Comparison of ENCODE assay signal across 8 cellular contexts in the genomic region with DNA sequence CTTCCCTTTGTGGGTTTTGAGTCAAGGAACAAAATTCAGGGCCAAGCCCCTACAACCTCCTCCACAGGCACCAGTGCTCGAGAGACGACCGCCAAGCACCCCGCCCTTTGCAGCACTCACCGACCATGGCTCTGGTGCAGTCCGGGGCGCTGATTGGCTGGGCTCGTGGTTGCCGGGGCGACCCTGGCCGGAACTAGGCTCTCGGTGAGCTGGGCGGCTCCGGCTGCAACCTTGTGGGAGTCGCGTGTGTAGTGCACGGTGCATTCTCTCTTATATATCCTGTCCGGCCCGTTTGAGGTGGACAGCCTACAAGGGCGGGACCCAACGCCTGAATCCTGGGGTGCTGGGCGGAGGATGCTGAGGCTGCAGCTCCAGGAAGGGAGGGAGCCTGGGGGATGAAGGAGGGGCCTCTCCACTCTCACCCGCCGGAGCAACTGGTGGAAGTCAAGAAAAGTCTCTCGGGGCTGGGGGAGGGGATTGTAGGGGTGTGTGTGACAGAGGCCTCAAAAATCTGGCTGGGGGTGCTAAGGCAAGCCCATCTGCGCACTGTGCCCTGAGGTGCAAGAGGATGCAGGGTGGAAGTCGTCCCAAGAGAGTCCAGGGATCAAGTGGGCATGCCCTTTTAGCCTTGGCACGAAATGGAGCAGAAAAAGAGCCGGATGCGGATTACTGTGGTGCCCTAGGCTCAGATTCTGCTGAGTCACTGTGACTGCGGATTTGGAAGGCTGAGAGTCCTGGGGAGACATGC. TPM values are rescaled to one million over a fixed set of nuclear protein-coding genes. Genes with fewer than 3 reads are reported as not detected.
DNase-seq lines count a peak whose midpoint lies in the region; ATAC-seq and TF ChIP-seq lines count a peak whose summit lies in the region.

A gene (minus strand): TSS at position 248 of the 748 bp plus-strand sequence. CDS start 121 bp downstream, at position 127.

- ATAC-seq in activated naive CD8-positive, alpha-beta T cell treated with anti-CD3 and anti-CD28 coated beads, Interleukin-2, amount 50 U/mL, for 24 hours, result peak; percentile 100

- peak; percentile 99 for DNase-seq in GM04504 (ENCODE audit: low read depth)
- DNase-seq in HEK293T (ENCODE audit: extremely low spot score), result peak; percentile 93
- peak; percentile 99 for DNase-seq in NB4 (ENCODE audit: low read depth)
- peak; percentile 95 for DNase-seq in SW480 (ENCODE audit: low spot score)
- peak; percentile 92 for DNase-seq in activated naive CD8-positive, alpha-beta T cell treated with anti-CD3 and anti-CD28 coated beads, Interleukin-2, amount 50 U/mL, for 24 hours
- DNase-seq in cardiac muscle cell (ENCODE audit: low read depth in 1 of 2, low spot score in 1 of 2), result peak; percentile 93 to 99
- DNase-seq in trophoblast cell, result peak; percentile 58 to 80
- peak; percentile 96 for DNase-seq in transverse colon

- H2AFZ ChIP-seq in trophoblast cell (ENCODE audit: insufficient read depth, low read length, poor library complexity), result peak within 1 kb of the TSS; percentile 61

- peak within 1 kb of the TSS; percentile 84 for H3K27ac Mint-ChIP-seq in activated naive CD8-positive, alpha-beta T cell treated with anti-CD3 and anti-CD28 coated beads, Interleukin-2, amount 50 U/mL, for 24 hours

- H3K4me3 ChIP-seq in NB4 (ENCODE audit: low read depth, low read length) (peak within 1 kb of the TSS; percentile 94), cardiac muscle cell (peak within 1 kb of the TSS; percentile 28), trophoblast cell (ENCODE audit: low read depth, low read length) (peak within 1 kb of the TSS; percentile 53), transverse colon (peak within 1 kb of the TSS; percentile 29 to 58 (median 38))

- H3K4me1 ChIP-seq in cardiac muscle cell (ENCODE audit: low read depth) (peaks cover 8% of the 10 kb centered on the region), trophoblast cell (ENCODE audit: control insufficient read depth in 1 of 2, insufficient read depth in 2 of 2, low read length in 2 of 2) (peaks cover 7 to 13% of the 10 kb centered on the region in 2 experiments), transverse colon (peaks cover 0 to 44% (median 40%) of the 10 kb centered on the region in 4 donors)

- peak within 1 kb of the TSS; percentile 56 for H3K4me2 ChIP-seq in trophoblast cell (ENCODE audit: low read length)

- H4K91ac ChIP-seq in trophoblast cell (ENCODE audit: low read depth, low read length), result peak within 1 kb of the TSS; percentile 67

- H3K23ac ChIP-seq in trophoblast cell (ENCODE audit: low read length), result no peak within 1 kb of the TSS

- H3K9ac ChIP-seq in trophoblast cell (ENCODE audit: low read length), result peak within 1 kb of the TSS; percentile 10

- H3K14ac ChIP-seq in trophoblast cell (ENCODE audit: low read length), result peak within 1 kb of the TSS; percentile 56

- H4K8ac ChIP-seq in trophoblast cell (ENCODE audit: low read depth, low read length), result peak within 1 kb of the TSS; percentile 77

- peak within 1 kb of the TSS; percentile 81 for H3K4me3 Mint-ChIP-seq in activated naive CD8-positive, alpha-beta T cell treated with anti-CD3 and anti-CD28 coated beads, Interleukin-2, amount 50 U/mL, for 24 hours

- no peaks in the 10 kb centered on the region for H3K79me2 ChIP-seq in trophoblast cell (ENCODE audit: control insufficient read depth, insufficient read depth, low read length, poor library complexity)

- no peak for TF ChIP-seq EP300 in transverse colon (IDR thresholded peaks at IDR 0.05; ENCODE audit: low read depth)

- H3K36me3 Mint-ChIP-seq in activated naive CD8-positive, alpha-beta T cell treated with anti-CD3 and anti-CD28 coated beads, Interleukin-2, amount 50 U/mL, for 24 hours (ENCODE audit: low read depth), result no peaks in the 10 kb centered on the region

- H3K9me3 Mint-ChIP-seq in activated naive CD8-positive, alpha-beta T cell treated with anti-CD3 and anti-CD28 coated beads, Interleukin-2, amount 50 U/mL, for 24 hours, result no peaks in the 10 kb centered on the region

- H2BK120ac ChIP-seq in trophoblast cell (ENCODE audit: insufficient read depth, low read length, poor library complexity), result peak within 1 kb of the TSS; percentile 76

- peak within 1 kb of the TSS; percentile 64 for H2AK5ac ChIP-seq in trophoblast cell (ENCODE audit: low read length)

- peak within 1 kb of the TSS; percentile 57 for H3K18ac ChIP-seq in trophoblast cell (ENCODE audit: low read length)

- peak within 1 kb of the TSS; percentile 35 for H2BK12ac ChIP-seq in trophoblast cell (ENCODE audit: low read length)

- peaks cover 27% of the 10 kb centered on the region for H3K4me1 Mint-ChIP-seq in activated naive CD8-positive, alpha-beta T cell treated with anti-CD3 and anti-CD28 coated beads, Interleukin-2, amount 50 U/mL, for 24 hours

- H4K12ac ChIP-seq in trophoblast cell (ENCODE audit: low read depth, low read length), result peak within 1 kb of the TSS; percentile 83

- no peaks in the 10 kb centered on the region for H3K36me3 ChIP-seq in cardiac muscle cell
- no peaks in the 10 kb centered on the region for H3K36me3 ChIP-seq in trophoblast cell (ENCODE audit: control insufficient read depth in 1 of 2, insufficient read depth in 2 of 2, low read length in 2 of 2)
- H3K36me3 ChIP-seq in transverse colon, result no peaks in the 10 kb centered on the region

- TF ChIP-seq CTCF in NB4 (IDR thresholded peaks at IDR 0.05; ENCODE audit: low read depth, low read length) (no peak), cardiac muscle cell (IDR thresholded peaks at IDR 0.05; ENCODE audit: low read depth, low read length) (no peak), transverse colon (IDR thresholded peaks at IDR 0.05) (no peak)

- CTCF ChIA-PET in HEK293T (lab: Yijun Ruan, JAX), result interaction anchor here (1.6 kb wide), 1 partner anchor 17 kb away, joined by 5 read pairs; no protein-coding TSS in a partner anchor

- H3K27me3 Mint-ChIP-seq in activated naive CD8-positive, alpha-beta T cell treated with anti-CD3 and anti-CD28 coated beads, Interleukin-2, amount 50 U/mL, for 24 hours, result no peaks in the 10 kb centered on the region

- peak within 1 kb of the TSS; percentile 72 for H3K4ac ChIP-seq in trophoblast cell (ENCODE audit: low read depth, low read length)

- H3K27ac ChIP-seq in cardiac muscle cell (peak within 1 kb of the TSS; percentile 71), trophoblast cell (ENCODE audit: low read depth, low read length) (peak within 1 kb of the TSS; percentile 88), transverse colon (peak within 1 kb of the TSS; percentile 90 to 92 (median 90))

- intact Hi-C loops in transverse colon (cut with DNase I; ENCODE audit: low total_unique reads), result no loop called here

- peak within 1 kb of the TSS; percentile 70 for H2BK5ac ChIP-seq in trophoblast cell (ENCODE audit: low read depth, low read length, poor library complexity)

- WGBS in trophoblast cell (ENCODE audit: extremely low coverage, insufficient coverage, insufficient read length), result no CpG with 5 or more reads among the region's 31 CpGs
- 0% methylated on average over 1 to 23 of the region's 31 CpGs for WGBS in transverse colon (ENCODE audit: low coverage in 1 of 2), 2 donors

- in situ Hi-C loops in transverse colon (cut with MboI; ENCODE audit: low pct_ligation_motif_present in 1 of 4, low pct_unique_long_range_greater_than_20kb in 1 of 4, low sequenced_read_pairs in 3 of 4), result no loop called here

- TF ChIP-seq POLR2A in NB4 (IDR thresholded peaks at IDR 0.05; ENCODE audit: extremely low read depth, insufficient read length) (peak; percentile 63), transverse colon (IDR thresholded peaks at IDR 0.05) (peak; percentile 90)

- POLR2A ChIA-PET in HEK293T (lab: Yijun Ruan, JAX), result interaction anchor here (1.0 to 3.2 kb wide), 5 partner anchors 10 to 28 kb away, joined by 3 to 25 read pairs (median 4); a partner anchor contains a TSS

- H3K9me3 ChIP-seq in cardiac muscle cell (ENCODE audit: low read depth) (no peaks in the 10 kb centered on the region), trophoblast cell (ENCODE audit: insufficient read depth, low read depth, low read length) (no peaks in the 10 kb centered on the region), transverse colon (no peaks in the 10 kb centered on the region)

- peaks cover 18% of the 10 kb centered on the region for H3K79me1 ChIP-seq in trophoblast cell (ENCODE audit: low read length)

- H3K27me3 ChIP-seq in cardiac muscle cell (no peaks in the 10 kb centered on the region), trophoblast cell (ENCODE audit: insufficient read depth, low read length) (no peaks in the 10 kb centered on the region), transverse colon (no peaks in the 10 kb centered on the region)

TF ChIP-seq in HEK293T, 16 proteins besides CTCF, POLR2A, EP300 and RAD21:
- TF ChIP-seq TARDBP (IDR thresholded peaks at IDR 0.05), result no peak
- TF ChIP-seq L3MBTL2 (conservative IDR thresholded peaks at IDR 0.05), result peak; percentile 65

RNA-seq across cellular contexts. Expression of the gene that starts here (rescaled TPM):
- total RNA-seq in cardiac muscle cell (2.1 and 6.2 TPM in 2 replicates), transverse colon (100 to 1,000 TPM in 3 of 4 donors, 1 to 10 TPM in 1; 9.0 to 296 (median 165) TPM)
- polyA plus RNA-seq in cardiac muscle cell, result 7.1 and 10.8 TPM in 2 replicates
- 76.9 and 86.1 TPM in 2 replicates for polyA plus RNA-seq in trophoblast cell (2013)

Comparison
In these comparisons a context has a peak if more than half of its experiments do, and no peak if none do; other contexts are left out.
1. Peak in every context shown above with its lines: DNase-seq, ATAC-seq, H3K4me3 ChIP-seq and H3K27ac ChIP-seq.
2. H3K4me3 ChIP-seq: peak in every context shown above with its lines; median percentile 94 in NB4; 53 in trophoblast cell; 38 in transverse colon; 28 in cardiac muscle cell.